In the genomic region with DNA sequence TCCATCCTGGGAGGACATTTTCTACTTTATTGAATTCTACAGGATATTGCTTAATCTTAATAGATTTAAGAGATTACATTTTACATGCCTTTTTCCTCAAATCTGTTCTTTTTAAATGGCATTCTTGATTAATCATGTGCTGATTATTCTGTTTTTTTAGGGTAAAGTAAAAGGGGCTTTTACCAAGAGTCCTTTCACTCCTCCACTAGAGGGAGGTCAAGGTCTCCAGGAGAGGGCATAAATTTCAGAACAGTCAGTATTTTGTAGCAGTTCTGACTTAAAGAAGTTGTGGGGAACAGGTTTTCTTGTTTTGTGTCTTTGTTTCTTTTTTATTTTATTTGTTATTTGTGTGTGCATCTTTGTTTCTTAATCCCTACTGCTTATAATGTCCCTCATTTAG, we compare ENCODE assay signal across 1 cellular context.
TF ChIP-seq lines count a peak whose summit lies in the region.

No MANE protein-coding gene starts in this region.

TF ChIP-seq in HepG2, 621 proteins besides CTCF, POLR2A, EP300 and RAD21 (continued from another document):
- TF ChIP-seq, protein P1, sequence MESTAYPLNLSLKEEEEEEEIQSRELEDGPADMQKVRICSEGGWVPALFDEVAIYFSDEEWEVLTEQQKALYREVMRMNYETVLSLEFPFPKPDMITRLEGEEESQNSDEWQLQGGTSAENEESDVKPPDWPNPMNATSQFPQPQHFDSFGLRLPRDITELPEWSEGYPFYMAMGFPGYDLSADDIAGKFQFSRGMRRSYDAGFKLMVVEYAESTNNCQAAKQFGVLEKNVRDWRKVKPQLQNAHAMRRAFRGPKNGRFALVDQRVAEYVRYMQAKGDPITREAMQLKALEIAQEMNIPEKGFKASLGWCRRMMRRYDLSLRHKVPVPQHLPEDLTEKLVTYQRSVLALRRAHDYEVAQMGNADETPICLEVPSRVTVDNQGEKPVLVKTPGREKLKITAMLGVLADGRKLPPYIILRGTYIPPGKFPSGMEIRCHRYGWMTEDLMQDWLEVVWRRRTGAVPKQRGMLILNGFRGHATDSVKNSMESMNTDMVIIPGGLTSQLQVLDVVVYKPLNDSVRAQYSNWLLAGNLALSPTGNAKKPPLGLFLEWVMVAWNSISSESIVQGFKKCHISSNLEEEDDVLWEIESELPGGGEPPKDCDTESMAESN (CRISPR knock-in tag; conservative IDR thresholded peaks at IDR 0.05) = no peak
